In genomic region chr7:28070311-28071055, GRCh38 we compare ENCODE assay signal across 1 cellular context.
TF ChIP-seq lines count a peak whose summit lies in the region.

No MANE protein-coding gene starts in this region.

TF ChIP-seq in WTC11, 78 proteins besides CTCF, POLR2A, EP300 and RAD21 (continued from another document):
- TF ChIP-seq AR (CRISPR knock-in tag; IDR thresholded peaks at IDR 0.05) (no peak), E2F4 (CRISPR knock-in tag; IDR thresholded peaks at IDR 0.05; ENCODE audit: borderline replicate concordance, low read depth) (no peak), ETV6 (CRISPR knock-in tag; IDR thresholded peaks at IDR 0.05) (no peak), GTF2I (CRISPR knock-in tag; conservative IDR thresholded peaks at IDR 0.05) (no peak), ZNF281 (CRISPR knock-in tag; IDR thresholded peaks at IDR 0.05) (no peak), USF2 (CRISPR knock-in tag; IDR thresholded peaks at IDR 0.05) (no peak)
